1 cellular context compared by ENCODE assay signal in genomic region chr6:2447318-2447717, GRCh38.
TF ChIP-seq lines count a peak whose summit lies in the region.

No MANE protein-coding gene starts in this region.

TF ChIP-seq in HepG2, 621 proteins besides CTCF, POLR2A, EP300 and RAD21 (continued from another document):
- TF ChIP-seq ZNF574 (CRISPR knock-in tag; IDR thresholded peaks at IDR 0.05) (no peak), NR3C1 (CRISPR knock-in tag; IDR thresholded peaks at IDR 0.05) (no peak), ZNF296 (CRISPR knock-in tag; conservative IDR thresholded peaks at IDR 0.05) (no peak), TARDBP (CRISPR knock-in tag; IDR thresholded peaks at IDR 0.05) (no peak), ZNF431 (CRISPR knock-in tag; IDR thresholded peaks at IDR 0.05; ENCODE audit: borderline replicate concordance, low read depth) (no peak), GATAD2A (CRISPR knock-in tag; IDR thresholded peaks at IDR 0.05) (no peak), HNRNPUL1 (IDR thresholded peaks at IDR 0.05; ENCODE audit: low read depth, low read length) (peak; percentile 51; the same call in 1 of the 2 replicates), ZBTB37 (CRISPR knock-in tag; IDR thresholded peaks at IDR 0.05) (no peak), NR2F6 (IDR thresholded peaks at IDR 0.05) (no peak), NR2F6 (CRISPR knock-in tag; IDR thresholded peaks at IDR 0.05) (no peak), THAP8 (CRISPR knock-in tag; IDR thresholded peaks at IDR 0.05; ENCODE audit: borderline replicate concordance) (no peak), ZFP90 (CRISPR knock-in tag; IDR thresholded peaks at IDR 0.05; ENCODE audit: borderline replicate concordance) (no peak), BRF2 (CRISPR knock-in tag; IDR thresholded peaks at IDR 0.05) (no peak), TAF15 (IDR thresholded peaks at IDR 0.05; ENCODE audit: low read depth, low read length, poor library complexity, severe bottlenecking) (no peak), JDP2 (CRISPR knock-in tag; IDR thresholded peaks at IDR 0.05; ENCODE audit: borderline replicate concordance) (no peak), ZNF260 (CRISPR knock-in tag; IDR thresholded peaks at IDR 0.05; ENCODE audit: borderline replicate concordance, low read depth) (no peak), PHF5A (CRISPR knock-in tag; IDR thresholded peaks at IDR 0.05; ENCODE audit: low read depth, unreplicated experiment) (no peak), KLF6 (CRISPR knock-in tag; IDR thresholded peaks at IDR 0.05) (no peak), TCF12 (IDR thresholded peaks at IDR 0.05) (no peak), TCF12 (CRISPR knock-in tag; IDR thresholded peaks at IDR 0.05) (no peak), PBX2 (CRISPR knock-in tag; IDR thresholded peaks at IDR 0.05) (peak; percentile 59; the same call in 1 of the 2 replicates), ZNF432 (CRISPR knock-in tag; IDR thresholded peaks at IDR 0.05; ENCODE audit: borderline replicate concordance) (no peak), ZNF577 (CRISPR knock-in tag; IDR thresholded peaks at IDR 0.05; ENCODE audit: borderline replicate concordance, low read depth) (no peak), ZNF510 (CRISPR knock-in tag; IDR thresholded peaks at IDR 0.05; ENCODE audit: low read depth) (no peak), ZNF232 (CRISPR knock-in tag; IDR thresholded peaks at IDR 0.05; ENCODE audit: borderline replicate concordance) (no peak), ZSCAN30 (CRISPR knock-in tag; IDR thresholded peaks at IDR 0.05) (no peak), HNF1A (IDR thresholded peaks at IDR 0.05; ENCODE audit: low read depth) (peak; percentile 71), HNF1A (CRISPR knock-in tag; IDR thresholded peaks at IDR 0.05; ENCODE audit: borderline replicate concordance) (peak; percentile 69; the same call in 1 of the 2 replicates), ZMYM4 (CRISPR knock-in tag; IDR thresholded peaks at IDR 0.05) (0 out of 2 replicates have a peak, but pooled peaks have one; percentile 52)
- TF ChIP-seq, protein P1, sequence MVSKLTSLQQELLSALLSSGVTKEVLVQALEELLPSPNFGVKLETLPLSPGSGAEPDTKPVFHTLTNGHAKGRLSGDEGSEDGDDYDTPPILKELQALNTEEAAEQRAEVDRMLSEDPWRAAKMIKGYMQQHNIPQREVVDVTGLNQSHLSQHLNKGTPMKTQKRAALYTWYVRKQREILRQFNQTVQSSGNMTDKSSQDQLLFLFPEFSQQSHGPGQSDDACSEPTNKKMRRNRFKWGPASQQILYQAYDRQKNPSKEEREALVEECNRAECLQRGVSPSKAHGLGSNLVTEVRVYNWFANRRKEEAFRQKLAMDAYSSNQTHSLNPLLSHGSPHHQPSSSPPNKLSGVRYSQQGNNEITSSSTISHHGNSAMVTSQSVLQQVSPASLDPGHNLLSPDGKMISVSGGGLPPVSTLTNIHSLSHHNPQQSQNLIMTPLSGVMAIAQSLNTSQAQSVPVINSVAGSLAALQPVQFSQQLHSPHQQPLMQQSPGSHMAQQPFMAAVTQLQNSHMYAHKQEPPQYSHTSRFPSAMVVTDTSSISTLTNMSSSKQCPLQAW (CRISPR knock-in tag; IDR thresholded peaks at IDR 0.05): peak; percentile 39; the same call in 1 of the 2 replicates
- TF ChIP-seq, protein P2, sequence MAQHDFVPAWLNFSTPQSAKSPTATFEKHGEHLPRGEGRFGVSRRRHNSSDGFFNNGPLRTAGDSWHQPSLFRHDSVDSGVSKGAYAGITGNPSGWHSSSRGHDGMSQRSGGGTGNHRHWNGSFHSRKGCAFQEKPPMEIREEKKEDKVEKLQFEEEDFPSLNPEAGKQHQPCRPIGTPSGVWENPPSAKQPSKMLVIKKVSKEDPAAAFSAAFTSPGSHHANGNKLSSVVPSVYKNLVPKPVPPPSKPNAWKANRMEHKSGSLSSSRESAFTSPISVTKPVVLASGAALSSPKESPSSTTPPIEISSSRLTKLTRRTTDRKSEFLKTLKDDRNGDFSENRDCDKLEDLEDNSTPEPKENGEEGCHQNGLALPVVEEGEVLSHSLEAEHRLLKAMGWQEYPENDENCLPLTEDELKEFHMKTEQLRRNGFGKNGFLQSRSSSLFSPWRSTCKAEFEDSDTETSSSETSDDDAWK (CRISPR knock-in tag; IDR thresholded peaks at IDR 0.05): no peak
- TF ChIP-seq, protein P3, sequence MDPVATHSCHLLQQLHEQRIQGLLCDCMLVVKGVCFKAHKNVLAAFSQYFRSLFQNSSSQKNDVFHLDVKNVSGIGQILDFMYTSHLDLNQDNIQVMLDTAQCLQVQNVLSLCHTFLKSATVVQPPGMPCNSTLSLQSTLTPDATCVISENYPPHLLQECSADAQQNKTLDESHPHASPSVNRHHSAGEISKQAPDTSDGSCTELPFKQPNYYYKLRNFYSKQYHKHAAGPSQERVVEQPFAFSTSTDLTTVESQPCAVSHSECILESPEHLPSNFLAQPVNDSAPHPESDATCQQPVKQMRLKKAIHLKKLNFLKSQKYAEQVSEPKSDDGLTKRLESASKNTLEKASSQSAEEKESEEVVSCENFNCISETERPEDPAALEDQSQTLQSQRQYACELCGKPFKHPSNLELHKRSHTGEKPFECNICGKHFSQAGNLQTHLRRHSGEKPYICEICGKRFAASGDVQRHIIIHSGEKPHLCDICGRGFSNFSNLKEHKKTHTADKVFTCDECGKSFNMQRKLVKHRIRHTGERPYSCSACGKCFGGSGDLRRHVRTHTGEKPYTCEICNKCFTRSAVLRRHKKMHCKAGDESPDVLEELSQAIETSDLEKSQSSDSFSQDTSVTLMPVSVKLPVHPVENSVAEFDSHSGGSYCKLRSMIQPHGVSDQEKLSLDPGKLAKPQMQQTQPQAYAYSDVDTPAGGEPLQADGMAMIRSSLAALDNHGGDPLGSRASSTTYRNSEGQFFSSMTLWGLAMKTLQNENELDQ (CRISPR knock-in tag; IDR thresholded peaks at IDR 0.05; ENCODE audit: borderline replicate concordance): no peak
- TF ChIP-seq, protein P4, sequence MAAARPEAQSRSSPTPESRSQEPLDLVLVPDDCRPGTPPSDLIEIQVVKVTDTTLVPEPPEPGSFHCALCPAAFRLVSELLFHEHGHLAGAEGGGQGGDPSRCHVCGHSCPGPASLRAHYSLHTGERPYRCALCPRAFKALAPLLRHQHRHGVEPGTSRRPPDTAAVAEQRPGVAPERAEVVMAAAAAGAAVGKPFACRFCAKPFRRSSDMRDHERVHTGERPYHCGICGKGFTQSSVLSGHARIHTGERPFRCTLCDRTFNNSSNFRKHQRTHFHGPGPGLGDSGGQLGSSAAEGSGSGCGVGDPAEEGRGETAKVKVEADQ (CRISPR knock-in tag; IDR thresholded peaks at IDR 0.05; ENCODE audit: borderline replicate concordance): no peak
- TF ChIP-seq, protein P5, sequence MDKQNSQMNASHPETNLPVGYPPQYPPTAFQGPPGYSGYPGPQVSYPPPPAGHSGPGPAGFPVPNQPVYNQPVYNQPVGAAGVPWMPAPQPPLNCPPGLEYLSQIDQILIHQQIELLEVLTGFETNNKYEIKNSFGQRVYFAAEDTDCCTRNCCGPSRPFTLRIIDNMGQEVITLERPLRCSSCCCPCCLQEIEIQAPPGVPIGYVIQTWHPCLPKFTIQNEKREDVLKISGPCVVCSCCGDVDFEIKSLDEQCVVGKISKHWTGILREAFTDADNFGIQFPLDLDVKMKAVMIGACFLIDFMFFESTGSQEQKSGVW (CRISPR knock-in tag; IDR thresholded peaks at IDR 0.05; ENCODE audit: borderline replicate concordance): no peak
